7 cellular contexts compared by ENCODE assay signal in genomic region chr9:4533881-4534280, GRCh38. TPM values are rescaled to one million over a fixed set of nuclear protein-coding genes. Genes with fewer than 3 reads are reported as not detected.
DNase-seq lines count a peak whose midpoint lies in the region; ATAC-seq and TF ChIP-seq lines count a peak whose summit lies in the region.
"Not testable (repeated sequence)": the region's sequence is repeated elsewhere in the genome, so short reads cannot be mapped to it uniquely, and the experiment has no call there.

No MANE protein-coding gene starts in this region.

- H3K4me1 ChIP-seq in CD8-positive, alpha-beta T cell (ENCODE audit: insufficient read depth, low read length): not testable (repeated sequence)

- not testable (repeated sequence) for H3K9me3 ChIP-seq in CD4-positive, alpha-beta T cell (ENCODE audit: control insufficient read depth, low read length); CD8-positive, alpha-beta T cell (ENCODE audit: low read length)

- DNase-seq in CD4-positive, alpha-beta T cell; CD8-positive, alpha-beta T cell; T-cell; activated CD8-positive, alpha-beta T cell treated with anti-CD3 and anti-CD28 coated beads, Interleukin-2, amount 10 ng/mL, durations not matched to agents 7 days and 5 days; effector memory CD8-positive, alpha-beta T cell: not testable (repeated sequence)
- peak in 2 of 10 donors; percentile 40 to 54 for DNase-seq in naive thymus-derived CD8-positive, alpha-beta T cell

- peak overlapping the region; percentile 59 for H3K27ac Mint-ChIP-seq in CD4-positive, alpha-beta T cell
- H3K27ac Mint-ChIP-seq in CD8-positive, alpha-beta T cell: peak overlapping the region; percentile 68
- peak overlapping the region; percentile 9 to 75 for H3K27ac Mint-ChIP-seq in T-cell
- peak overlapping the region; percentile 16 for H3K27ac Mint-ChIP-seq in activated CD8-positive, alpha-beta T cell treated with anti-CD3 and anti-CD28 coated beads, Interleukin-2, amount 10 ng/mL, durations not matched to agents 7 days and 5 days
- H3K27ac Mint-ChIP-seq in activated naive CD8-positive, alpha-beta T cell: not testable (repeated sequence)
- H3K27ac Mint-ChIP-seq in effector memory CD8-positive, alpha-beta T cell: peak overlapping the region; percentile 4 to 96
- H3K27ac Mint-ChIP-seq in naive thymus-derived CD8-positive, alpha-beta T cell: peak overlapping the region; percentile 44 to 87 (median 69)

- not testable (repeated sequence) for H3K4me3 ChIP-seq in CD8-positive, alpha-beta T cell (ENCODE audit: low read depth, low read length)

- H3K27me3 Mint-ChIP-seq in CD4-positive, alpha-beta T cell; CD8-positive, alpha-beta T cell (ENCODE audit: low read depth); T-cell; activated CD8-positive, alpha-beta T cell treated with anti-CD3 and anti-CD28 coated beads, Interleukin-2, amount 10 ng/mL, durations not matched to agents 7 days and 5 days (ENCODE audit: low read depth); activated naive CD8-positive, alpha-beta T cell; effector memory CD8-positive, alpha-beta T cell; naive thymus-derived CD8-positive, alpha-beta T cell: not testable (repeated sequence)

- H3K4me3 Mint-ChIP-seq in CD4-positive, alpha-beta T cell: peak overlapping the region; percentile 42
- peak overlapping the region; percentile 0 for H3K4me3 Mint-ChIP-seq in CD8-positive, alpha-beta T cell
- H3K4me3 Mint-ChIP-seq in T-cell: peak overlapping the region in 1 of 3 donors; percentile 36
- H3K4me3 Mint-ChIP-seq in activated CD8-positive, alpha-beta T cell treated with anti-CD3 and anti-CD28 coated beads, Interleukin-2, amount 10 ng/mL, durations not matched to agents 7 days and 5 days; effector memory CD8-positive, alpha-beta T cell: not testable (repeated sequence)
- peak overlapping the region; percentile 24 for H3K4me3 Mint-ChIP-seq in activated naive CD8-positive, alpha-beta T cell
- peak overlapping the region in 8 of 10 donors; percentile 1 to 72 (median 53) for H3K4me3 Mint-ChIP-seq in naive thymus-derived CD8-positive, alpha-beta T cell

- H3K9me3 Mint-ChIP-seq in CD4-positive, alpha-beta T cell; CD8-positive, alpha-beta T cell; T-cell; activated CD8-positive, alpha-beta T cell treated with anti-CD3 and anti-CD28 coated beads, Interleukin-2, amount 10 ng/mL, durations not matched to agents 7 days and 5 days (ENCODE audit: insufficient read depth); activated naive CD8-positive, alpha-beta T cell (ENCODE audit: low read depth); effector memory CD8-positive, alpha-beta T cell: not testable (repeated sequence)
- peaks cover 0 to 16% (median 7%) of the 10 kb centered on the region in 9 donors for H3K9me3 Mint-ChIP-seq in naive thymus-derived CD8-positive, alpha-beta T cell

- not testable (repeated sequence) for H3K27ac ChIP-seq in CD4-positive, alpha-beta T cell (ENCODE audit: low read depth, low read length); CD8-positive, alpha-beta T cell (ENCODE audit: low read depth, low read length)

- H3K27me3 ChIP-seq in CD4-positive, alpha-beta T cell (ENCODE audit: control insufficient read depth, insufficient read depth, low read length); CD8-positive, alpha-beta T cell (ENCODE audit: insufficient read depth, low read length): not testable (repeated sequence)

- TF ChIP-seq CTCF in CD4-positive, alpha-beta T cell (IDR thresholded peaks at IDR 0.05); CD8-positive, alpha-beta T cell (IDR thresholded peaks at IDR 0.05): not testable (repeated sequence)

- intact Hi-C loops in CD4-positive, alpha-beta T cell (cut with DNase I, micrococcal nuclease); CD8-positive, alpha-beta T cell (cut with DNase I, micrococcal nuclease): not testable (repeated sequence)

- not testable (repeated sequence) for ATAC-seq in CD4-positive, alpha-beta T cell (ENCODE audit: poor library complexity); CD8-positive, alpha-beta T cell; T-cell (replicated peaks in 1 of 4); activated CD8-positive, alpha-beta T cell treated with anti-CD3 and anti-CD28 coated beads, Interleukin-2, amount 10 ng/mL, durations not matched to agents 7 days and 5 days; effector memory CD8-positive, alpha-beta T cell (replicated peaks); naive thymus-derived CD8-positive, alpha-beta T cell

- not testable (repeated sequence) for H3K36me3 ChIP-seq in CD8-positive, alpha-beta T cell (ENCODE audit: insufficient read depth, low read length)

- peaks cover 26% of the 10 kb centered on the region for H3K4me1 Mint-ChIP-seq in CD4-positive, alpha-beta T cell (ENCODE audit: low read depth)
- H3K4me1 Mint-ChIP-seq in CD8-positive, alpha-beta T cell (ENCODE audit: low read depth): peaks cover 22% of the 10 kb centered on the region
- peaks cover 18 to 37% (median 31%) of the 10 kb centered on the region in 3 donors for H3K4me1 Mint-ChIP-seq in T-cell
- H3K4me1 Mint-ChIP-seq in activated CD8-positive, alpha-beta T cell treated with anti-CD3 and anti-CD28 coated beads, Interleukin-2, amount 10 ng/mL, durations not matched to agents 7 days and 5 days (ENCODE audit: low read depth): not testable (repeated sequence)
- peaks cover 17% of the 10 kb centered on the region for H3K4me1 Mint-ChIP-seq in activated naive CD8-positive, alpha-beta T cell (ENCODE audit: low read depth)
- H3K4me1 Mint-ChIP-seq in effector memory CD8-positive, alpha-beta T cell (ENCODE audit: low read depth in 2 of 2): peaks cover 20 to 21% of the 10 kb centered on the region in 2 donors
- H3K4me1 Mint-ChIP-seq in naive thymus-derived CD8-positive, alpha-beta T cell: peaks cover 11 to 21% (median 15%) of the 10 kb centered on the region in 4 donors

- not testable (repeated sequence) for H3K36me3 Mint-ChIP-seq in CD4-positive, alpha-beta T cell (ENCODE audit: low read depth); CD8-positive, alpha-beta T cell; T-cell; activated CD8-positive, alpha-beta T cell treated with anti-CD3 and anti-CD28 coated beads, Interleukin-2, amount 10 ng/mL, durations not matched to agents 7 days and 5 days (ENCODE audit: low read depth); activated naive CD8-positive, alpha-beta T cell; effector memory CD8-positive, alpha-beta T cell (ENCODE audit: insufficient read depth); naive thymus-derived CD8-positive, alpha-beta T cell

- POLR2A ChIA-PET in CD4-positive, alpha-beta T cell (lab: Charles Lee); CD8-positive, alpha-beta T cell (lab: Charles Lee); T-cell (lab: Charles Lee); activated CD8-positive, alpha-beta T cell treated with anti-CD3 and anti-CD28 coated beads, Interleukin-2, amount 10 ng/mL, durations not matched to agents 7 days and 5 days (lab: Charles Lee); naive thymus-derived CD8-positive, alpha-beta T cell (lab: Charles Lee): not testable (repeated sequence)

- CTCF ChIA-PET in CD4-positive, alpha-beta T cell (lab: Charles Lee); CD8-positive, alpha-beta T cell (lab: Charles Lee); T-cell (lab: Charles Lee): not testable (repeated sequence)
- CTCF ChIA-PET in activated CD8-positive, alpha-beta T cell treated with anti-CD3 and anti-CD28 coated beads, Interleukin-2, amount 10 ng/mL, durations not matched to agents 7 days and 5 days (lab: Charles Lee): interaction anchor here (1.5 kb wide), 1 partner anchor 71 kb away, joined by 3 read pairs; no protein-coding TSS in a partner anchor

RNA-seq across cellular contexts. Expression of gene SLC1A1, which starts 43.6 kb away (rescaled TPM):
- total RNA-seq in CD4-positive, alpha-beta T cell: under 1 TPM; 0.11 to 0.14 TPM
- total RNA-seq in CD8-positive, alpha-beta T cell: not detected
- under 1 TPM in 3 of 5 donors, not detected in 2; 0.26 to 0.46 (median 0.38) TPM for total RNA-seq in T-cell
- under 1 TPM in 1 of 2 experiments, not detected in 1; 0.13 TPM for total RNA-seq in activated CD8-positive, alpha-beta T cell treated with anti-CD3 and anti-CD28 coated beads, Interleukin-2, amount 10 ng/mL, durations not matched to agents 7 days and 5 days
- not detected for total RNA-seq in naive thymus-derived CD8-positive, alpha-beta T cell
- polyA plus RNA-seq in naive thymus-derived CD8-positive, alpha-beta T cell: not detected
